In the genomic region with DNA sequence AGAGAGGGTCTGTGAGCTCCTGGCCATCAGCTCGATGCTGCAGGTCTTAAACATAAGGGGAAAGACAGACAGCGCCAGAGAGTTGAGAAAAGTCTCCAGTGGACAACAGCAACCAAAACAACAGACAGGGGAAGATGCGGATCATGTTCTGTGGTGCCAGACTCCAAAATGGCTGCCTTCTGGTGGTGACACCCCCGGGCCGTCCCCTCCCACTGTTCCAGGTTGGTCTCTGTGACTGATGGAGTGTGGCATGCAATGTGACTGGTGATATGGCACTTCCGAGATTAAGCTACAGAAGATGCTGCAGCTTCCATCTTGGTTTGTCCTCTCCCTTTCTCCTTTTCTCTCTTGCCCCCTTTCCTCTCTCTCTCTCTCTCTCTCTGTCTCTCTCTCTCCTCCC, we compare ENCODE assay signal across 20 cellular contexts. TPM values are rescaled to one million over a fixed set of nuclear protein-coding genes. Genes with fewer than 3 reads are reported as not detected.
DNase-seq lines count a peak whose midpoint lies in the region; ATAC-seq and TF ChIP-seq lines count a peak whose summit lies in the region.
"Had no signal": no experiment of that assay in that cellular context is flagged by ENCODE, and none has a peak within 500 bp of the region (broad histone marks: within the 10 kb centered on the region; RNA-seq: fewer than 3 reads in every experiment).

No MANE protein-coding gene starts in this region.

- H3K36me3 Mint-ChIP-seq in progenitor cell of endocrine pancreas (ENCODE audit: insufficient read depth) = no peaks in the 10 kb centered on the region
- H3K36me3 Mint-ChIP-seq in effector memory CD8-positive, alpha-beta T cell (ENCODE audit: insufficient read depth) = no peaks in the 10 kb centered on the region
- peaks cover 2 to 8% (median 4%) of the 10 kb centered on the region in 3 donors for H3K36me3 Mint-ChIP-seq in naive thymus-derived CD8-positive, alpha-beta T cell
- H3K36me3 Mint-ChIP-seq: CD14-positive monocyte had no signal

- H3K27ac ChIP-seq in BLaER1 (no peak overlapping the region), coronary artery (no peak overlapping the region)
- H3K27ac ChIP-seq: GM23248, HL-60, Peyer's patch had no signal

- 0 out of 2 replicates have a peak overlapping the region, but pooled peaks have one; percentile 24 for H3K4me2 ChIP-seq in BLaER1

- no peaks in the 10 kb centered on the region for H4K20me1 ChIP-seq in BLaER1

- POLR2A ChIA-PET in naive thymus-derived CD8-positive, alpha-beta T cell (lab: Charles Lee) = no interaction called here

- H3K4me3 Mint-ChIP-seq in progenitor cell of endocrine pancreas (ENCODE audit: low read depth) = no peak overlapping the region
- no peak overlapping the region for H3K4me3 Mint-ChIP-seq in effector memory CD8-positive, alpha-beta T cell
- no peak overlapping the region for H3K4me3 Mint-ChIP-seq in naive thymus-derived CD8-positive, alpha-beta T cell
- H3K4me3 Mint-ChIP-seq: CD14-positive monocyte had no signal

- TF ChIP-seq CTCF in coronary artery (IDR thresholded peaks at IDR 0.05) (no peak), progenitor cell of endocrine pancreas (IDR thresholded peaks at IDR 0.05; ENCODE audit: unreplicated experiment) (no peak)

- H3K4me3 ChIP-seq in BLaER1 (no peak overlapping the region), coronary artery (no peak overlapping the region)
- H3K4me3 ChIP-seq: GM23248, HAP-1, Peyer's patch had no signal

- DNase-seq in AG08396 (ENCODE audit: low spot score) (peak; percentile 1), coronary artery (ENCODE audit: low spot score) (peak; percentile 47), progenitor cell of endocrine pancreas (ENCODE audit: low spot score, unreplicated experiment) (peak; percentile 3), mesenteric fat pad (ENCODE audit: low spot score) (no peak)
- DNase-seq in effector memory CD8-positive, alpha-beta T cell = no peak
- DNase-seq in naive thymus-derived CD8-positive, alpha-beta T cell = no peak
- DNase-seq: ACHN; AML-193; GDM1; GM23248; NCI-H1930; NK-92 treated with Interleukin-12 subunit alpha and Interleukin-12 subunit beta, amount 100 ng/mL, for 24 hours had no signal

- no peaks in the 10 kb centered on the region for H3K36me3 ChIP-seq in BLaER1
- H3K36me3 ChIP-seq: HAP-1, Peyer's patch had no signal

- peaks cover 5% of the 10 kb centered on the region for H3K4me1 Mint-ChIP-seq in progenitor cell of endocrine pancreas (ENCODE audit: low read depth)
- H3K4me1 Mint-ChIP-seq in effector memory CD8-positive, alpha-beta T cell (ENCODE audit: low read depth in 2 of 2) = no peaks in the 10 kb centered on the region
- peaks cover 0 to 1% (median 0%) of the 10 kb centered on the region in 4 donors for H3K4me1 Mint-ChIP-seq in naive thymus-derived CD8-positive, alpha-beta T cell
- H3K4me1 Mint-ChIP-seq: CD14-positive monocyte had no signal

- peaks cover 4% of the 10 kb centered on the region; the same call in 1 of the 2 replicates for H3K27me3 ChIP-seq in BLaER1
- H3K27me3 ChIP-seq: Peyer's patch had no signal

- H3K27me3 Mint-ChIP-seq in progenitor cell of endocrine pancreas = peaks cover 40% of the 10 kb centered on the region
- peaks cover 54 to 88% of the 10 kb centered on the region in 2 donors for H3K27me3 Mint-ChIP-seq in effector memory CD8-positive, alpha-beta T cell
- H3K27me3 Mint-ChIP-seq in naive thymus-derived CD8-positive, alpha-beta T cell = peaks cover 19 to 70% (median 45%) of the 10 kb centered on the region in 5 donors

- H3K9me3 Mint-ChIP-seq in progenitor cell of endocrine pancreas (ENCODE audit: low read depth) = peaks cover 5% of the 10 kb centered on the region
- peaks cover 2 to 7% of the 10 kb centered on the region in 2 donors for H3K9me3 Mint-ChIP-seq in effector memory CD8-positive, alpha-beta T cell
- peaks cover 3 to 20% (median 10%) of the 10 kb centered on the region in 9 donors for H3K9me3 Mint-ChIP-seq in naive thymus-derived CD8-positive, alpha-beta T cell

- no peak overlapping the region for H3K27ac Mint-ChIP-seq in progenitor cell of endocrine pancreas
- no peak overlapping the region for H3K27ac Mint-ChIP-seq in effector memory CD8-positive, alpha-beta T cell
- no peak overlapping the region for H3K27ac Mint-ChIP-seq in naive thymus-derived CD8-positive, alpha-beta T cell

- H3K4me1 ChIP-seq in BLaER1 = peaks cover 10% of the 10 kb centered on the region
- H3K4me1 ChIP-seq: HAP-1, Peyer's patch had no signal

- ATAC-seq in effector memory CD8-positive, alpha-beta T cell (replicated peaks) = no peak
- ATAC-seq in naive thymus-derived CD8-positive, alpha-beta T cell = no peak
- ATAC-seq: Right ventricle myocardium inferior had no signal

- H3K9ac ChIP-seq in BLaER1 = no peak overlapping the region
- H3K9ac ChIP-seq: GM23248 had no signal

- peaks cover 21% of the 10 kb centered on the region for H3K9me3 ChIP-seq in BLaER1
- H3K9me3 ChIP-seq: HAP-1, Peyer's patch had no signal

RNA-seq across cellular contexts. Expression of a gene that starts 40.4 kb away (rescaled TPM):
- total RNA-seq in progenitor cell of endocrine pancreas (0.62 and 1.0 TPM in 2 replicates), mesenteric fat pad (0.45 TPM)
- total RNA-seq in naive thymus-derived CD8-positive, alpha-beta T cell = not detected
- polyA plus RNA-seq in naive thymus-derived CD8-positive, alpha-beta T cell = not detected
- total RNA-seq: GM23248, M059J, Right ventricle myocardium inferior, SK-MEL-5 had no signal
- polyA plus RNA-seq: CD14-positive monocyte, GM23248 had no signal

Comparison
In these comparisons a context has a peak if more than half of its experiments do, and no peak if none do; other contexts are left out.
1. DNase-seq: peak in AG08396 (single experiment), coronary artery (single experiment) and progenitor cell of endocrine pancreas (single experiment); none in mesenteric fat pad (single experiment), effector memory CD8-positive, alpha-beta T cell (0 of 3) and naive thymus-derived CD8-positive, alpha-beta T cell (0 of 10).